ENCODE assay signal across 10 cellular contexts in the genomic region with DNA sequence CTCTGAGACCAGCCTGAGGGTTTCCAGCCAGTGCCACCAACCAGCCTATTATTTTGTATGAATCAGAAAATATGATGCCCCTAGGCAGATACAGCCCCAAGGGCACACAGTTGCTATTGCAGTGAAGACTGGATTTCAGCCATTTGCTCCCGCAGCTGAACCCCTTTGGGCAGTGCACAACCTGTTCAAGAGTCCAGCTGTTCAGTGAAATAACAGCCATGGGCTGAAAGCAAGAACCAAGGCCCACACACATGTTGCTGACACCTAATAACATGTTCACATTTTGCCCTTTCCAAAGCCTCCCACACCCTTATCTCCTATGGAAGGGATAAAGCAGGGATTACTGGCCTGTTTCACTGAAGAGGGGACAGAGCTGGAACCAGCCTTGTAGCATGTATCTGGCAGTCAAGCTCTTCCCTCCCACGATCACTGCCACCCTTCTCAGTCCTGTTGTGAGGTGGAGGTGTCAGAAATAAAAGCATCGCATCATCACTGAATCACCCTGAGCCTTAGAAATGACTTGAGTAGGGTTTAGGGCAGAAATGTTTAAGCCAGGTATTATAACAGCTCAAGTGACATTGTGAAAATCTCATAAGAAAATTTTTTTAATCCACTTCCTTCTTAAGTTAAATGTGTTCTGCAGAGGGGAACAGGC.
"Had no signal": no experiment of that assay in that cellular context is flagged by ENCODE, and none has a peak within 500 bp of the region (broad histone marks: within the 10 kb centered on the region; RNA-seq: fewer than 3 reads in every experiment).

No MANE protein-coding gene starts in this region.

- H3K27ac ChIP-seq: esophagus muscularis mucosa, neural progenitor cell, ovary, right lobe of liver, thyroid gland, uterus had no signal

- H3K4me2 ChIP-seq: neural progenitor cell, smooth muscle cell had no signal

- H3K4me3 Mint-ChIP-seq: neural progenitor cell had no signal

- H3K9me3 ChIP-seq: esophagus muscularis mucosa, ovary, right lobe of liver, thyroid gland, uterus had no signal

- H3K27me3 ChIP-seq: esophagus muscularis mucosa, neural progenitor cell, ovary, right lobe of liver, thyroid gland, uterus had no signal

- H3K36me3 ChIP-seq: esophagus muscularis mucosa, neural progenitor cell, ovary, right lobe of liver, thyroid gland, uterus had no signal

- H3K4me3 ChIP-seq: esophagus muscularis mucosa, neural progenitor cell, ovary, right lobe of liver, smooth muscle cell, thyroid gland, uterus had no signal

- DNase-seq: activated effector memory CD4-positive, alpha-beta T cell treated with Interleukin-2 at 50 U/mL for 16 hours; midbrain; ovary; right lobe of liver; thyroid gland; uterus had no signal

- ATAC-seq: left lobe of liver, right lobe of liver had no signal

- H3K9me3 Mint-ChIP-seq: neural progenitor cell had no signal

- H3K36me3 Mint-ChIP-seq: neural progenitor cell had no signal

- H3K9ac ChIP-seq: neural progenitor cell had no signal

- H3K4me1 ChIP-seq: esophagus muscularis mucosa, right lobe of liver, thyroid gland, uterus had no signal
